In genomic region chr6:47047479-47048411, GRCh38 we compare ENCODE assay signal across 8 cellular contexts. TPM values are rescaled to one million over a fixed set of nuclear protein-coding genes. Genes with fewer than 3 reads are reported as not detected.
DNase-seq lines count a peak whose midpoint lies in the region; ATAC-seq, FAIRE-seq and TF ChIP-seq lines count a peak whose summit lies in the region.

No MANE protein-coding gene starts in this region.

- H3K27me3 Mint-ChIP-seq in mesothelial cell of epicardium (ENCODE audit: low read depth): no peaks in the 10 kb centered on the region

- H3K27me3 ChIP-seq in AG04450 (ENCODE audit: control insufficient read depth, insufficient read depth, low read length) (peaks cover 4% of the 10 kb centered on the region), SK-N-SH (ENCODE audit: insufficient read depth) (peaks cover 5% of the 10 kb centered on the region; the same call in 1 of the 2 replicates)

- H3K9me3 Mint-ChIP-seq in mesothelial cell of epicardium: no peaks in the 10 kb centered on the region

- POLR2A ChIA-PET in AG04450 (lab: Yijun Ruan, JAX) (no interaction called here), SK-N-SH (lab: Yijun Ruan, JAX) (no interaction called here)

- no peak overlapping the region for H3K9ac ChIP-seq in SK-N-SH

- H3K4me3 ChIP-seq in AG04450 (ENCODE audit: low read depth, low read length): no peak overlapping the region
- H3K4me3 ChIP-seq in GM12864 (ENCODE audit: low read depth, low read length): no peak overlapping the region
- no peak overlapping the region; a peak in 1 of 4 replicates for H3K4me3 ChIP-seq in SK-N-SH (ENCODE audit: low read depth in 2 of 2, low read length in 1 of 2)

- H3K4me2 ChIP-seq in SK-N-SH: peak overlapping the region; percentile 22; the same call in 1 of the 2 replicates

- H4K20me1 ChIP-seq in SK-N-SH (ENCODE audit: insufficient read depth): no peaks in the 10 kb centered on the region

- H3K4me3 Mint-ChIP-seq in mesothelial cell of epicardium: no peak overlapping the region

- TF ChIP-seq CTCF in AG04450 (IDR thresholded peaks at IDR 0.05; ENCODE audit: low read depth, low read length) (peak; percentile 78), GM12864 (IDR thresholded peaks at IDR 0.05; ENCODE audit: low read depth, low read length, missing control alignments) (peak; percentile 72), SK-N-SH (IDR thresholded peaks at IDR 0.05) (peak; percentile 79), mesothelial cell of epicardium (IDR thresholded peaks at IDR 0.05; ENCODE audit: unreplicated experiment) (peak; percentile 45)

- peaks cover 2% of the 10 kb centered on the region for H3K36me3 Mint-ChIP-seq in mesothelial cell of epicardium

- H3K36me3 ChIP-seq in SK-N-SH (replicated peaks in 1 of 2; ENCODE audit: control insufficient read depth in 1 of 2, insufficient read depth in 2 of 2, low read length in 1 of 2): no peaks in the 10 kb centered on the region

- 2% methylated on average over 9 of the region's 9 CpGs for WGBS in SK-N-SH (ENCODE audit: low lambda C conversion rate)

- H3K4me1 Mint-ChIP-seq in mesothelial cell of epicardium: peaks cover 28% of the 10 kb centered on the region

- H3K4me1 ChIP-seq in SK-N-SH (ENCODE audit: control insufficient read depth in 1 of 2, insufficient read depth in 2 of 2, low read depth in 1 of 2, low read length in 1 of 2): peaks cover 0 to 2% of the 10 kb centered on the region in 2 experiments; a peak in 2 of 4 replicates

- peak overlapping the region; percentile 18 for H3K27ac Mint-ChIP-seq in mesothelial cell of epicardium

- peak; percentile 79 for TF ChIP-seq RAD21 in SK-N-SH (IDR thresholded peaks at IDR 0.05; ENCODE audit: low read length)

- TF ChIP-seq EP300 in SK-N-SH (IDR thresholded peaks at IDR 0.05; ENCODE audit: borderline replicate concordance in 1 of 2, low read depth in 1 of 2, low read length in 1 of 2): no peak

- peak; percentile 78 for ATAC-seq in HG02623 (IDR thresholded peaks at IDR 0.05; ENCODE audit: unreplicated experiment)

- no peaks in the 10 kb centered on the region for H3F3A ChIP-seq in SK-N-SH (replicated peaks; ENCODE audit: insufficient read depth)

- DNase-seq in AG04450 (ENCODE audit: low read depth, low spot score) (peak; percentile 18), GM12864 (ENCODE audit: low read depth) (peak; percentile 39), NCI-H1417 treated with DMSO at 0.1 percent for 48 hours (lab: John Stamatoyannopoulos, UW) (peak; percentile 42), SK-N-SH (peak; percentile 33), epidermal melanocyte (ENCODE audit: insufficient read length, low spot score) (peak; percentile 32), mesothelial cell of epicardium (ENCODE audit: low spot score in 2 of 2, unreplicated experiment in 2 of 2) (peak in 1 of 2 experiments; percentile 44), urothelium cell line (ENCODE audit: low spot score) (peak; percentile 74)

- no peaks in the 10 kb centered on the region for H3K9me2 ChIP-seq in SK-N-SH

- H3K79me2 ChIP-seq in SK-N-SH (ENCODE audit: insufficient read depth): no peaks in the 10 kb centered on the region

- H2AFZ ChIP-seq in SK-N-SH (ENCODE audit: low read depth): no peak overlapping the region

- CTCF ChIA-PET in AG04450 (lab: Charles Lee): interaction anchor here (0.5 to 3.4 kb wide), 12 partner anchors 13 to 1114 kb away, joined by 3 to 33 read pairs (median 3); partner anchors contain the start of gene TNFRSF21
- CTCF ChIA-PET in SK-N-SH (lab: Yijun Ruan, JAX): interaction anchor here (0.6 to 4.5 kb wide), 27 partner anchors 9 to 237 kb away, joined by 3 to 47 read pairs (median 4); no protein-coding TSS in a partner anchor

- FAIRE-seq in urothelium cell line (lab: Jason Lieb, UNC): peak; percentile 89

- H3K9me3 ChIP-seq in AG04450 (ENCODE audit: control insufficient read depth, insufficient read depth, low read length) (no peaks in the 10 kb centered on the region), SK-N-SH (no peaks in the 10 kb centered on the region)

- H3K27ac ChIP-seq in AG04450 (ENCODE audit: low read depth, low read length): no peak overlapping the region
- no peak overlapping the region for H3K27ac ChIP-seq in SK-N-SH (ENCODE audit: low read depth in 2 of 2, low read length in 1 of 2)

TF ChIP-seq in SK-N-SH, 30 proteins besides CTCF, POLR2A, EP300 and RAD21:
- TF ChIP-seq RXRA (IDR thresholded peaks at IDR 0.05; ENCODE audit: borderline replicate concordance, low read depth) (no peak), SMC3 (IDR thresholded peaks at IDR 0.05; ENCODE audit: low read depth, low read length) (peak; percentile 58)

RNA-seq across cellular contexts. Expression of gene ADGRF1, which starts 5.6 kb away (rescaled TPM):
- polyA plus RNA-seq in AG04450 (2011; rRNA removed) (not detected in 2 replicates), SK-N-SH (2012; rRNA removed) (not detected in 2 replicates)
- polyA minus RNA-seq in AG04450 (2011; rRNA and poly(A)+ RNA removed): not detected in 2 replicates
- not detected in 2 replicates for polyA plus RNA-seq in SK-N-SH (2012; cell fraction: cytosol; rRNA removed)
- not detected in 2 replicates for polyA plus RNA-seq in SK-N-SH (2012; cell fraction: nucleus; rRNA removed)
- 1.4 to 2.2 TPM (median 1.6 TPM) in 3 replicates for total RNA-seq in mesothelial cell of epicardium
